Comparison of ENCODE assay signal across 13 cellular contexts in genomic region chr1:234260578-234260977, GRCh38.
DNase-seq lines count a peak whose midpoint lies in the region; ATAC-seq, FAIRE-seq and TF ChIP-seq lines count a peak whose summit lies in the region.
"Had no signal": no experiment of that assay in that cellular context is flagged by ENCODE, and none has a peak within 500 bp of the region (broad histone marks: within the 10 kb centered on the region; RNA-seq: fewer than 3 reads in every experiment).

No MANE protein-coding gene starts in this region.

- no peak overlapping the region for H3K27ac ChIP-seq in lower lobe of right lung
- H3K27ac ChIP-seq: Peyer's patch, suprapubic skin had no signal

- H3K36me3 Mint-ChIP-seq in activated T-cell treated with anti-CD3 and anti-CD28 coated beads, Interleukin-2, amount 50 U/mL, for 24 hours (ENCODE audit: low read depth): no peaks in the 10 kb centered on the region

- peak; percentile 77 for FAIRE-seq in bronchial epithelial cell (lab: Jason Lieb, UNC)

- ATAC-seq in stimulated activated naive CD8-positive, alpha-beta T cell treated with anti-CD3 and anti-CD28 coated beads, Interleukin-15, amount 100 ng/mL, for 72 hours: peak; percentile 78
- no peak for ATAC-seq in lower lobe of right lung
- no peak for ATAC-seq in HG03175 (IDR thresholded peaks at IDR 0.05; ENCODE audit: unreplicated experiment)

- peak overlapping the region; percentile 3 for H3K27ac Mint-ChIP-seq in activated T-cell treated with anti-CD3 and anti-CD28 coated beads, Interleukin-2, amount 50 U/mL, for 24 hours
- H3K27ac Mint-ChIP-seq in stimulated activated naive CD8-positive, alpha-beta T cell treated with anti-CD3 and anti-CD28 coated beads, Interleukin-15, amount 100 ng/mL, for 72 hours: peak overlapping the region in 1 of 2 donors; percentile 68

- no peak overlapping the region for H3K4me3 Mint-ChIP-seq in activated T-cell treated with anti-CD3 and anti-CD28 coated beads, Interleukin-2, amount 50 U/mL, for 24 hours
- H3K4me3 Mint-ChIP-seq in stimulated activated naive CD8-positive, alpha-beta T cell treated with anti-CD3 and anti-CD28 coated beads, Interleukin-15, amount 100 ng/mL, for 72 hours: peak overlapping the region; percentile 2 to 28

- H3K27me3 Mint-ChIP-seq in activated T-cell treated with anti-CD3 and anti-CD28 coated beads, Interleukin-2, amount 50 U/mL, for 24 hours: peaks cover 35% of the 10 kb centered on the region
- no peaks in the 10 kb centered on the region for H3K27me3 Mint-ChIP-seq in stimulated activated naive CD8-positive, alpha-beta T cell treated with anti-CD3 and anti-CD28 coated beads, Interleukin-15, amount 100 ng/mL, for 72 hours

- H3K36me3 ChIP-seq in bronchial epithelial cell (ENCODE audit: control insufficient read depth, insufficient read depth, low read length): no peaks in the 10 kb centered on the region
- H3K36me3 ChIP-seq in lower lobe of right lung: no peaks in the 10 kb centered on the region
- H3K36me3 ChIP-seq: Peyer's patch, suprapubic skin had no signal

- H3K4me3 ChIP-seq in bronchial epithelial cell (ENCODE audit: low read depth, low read length): no peak overlapping the region
- H3K4me3 ChIP-seq in lower lobe of right lung: no peak overlapping the region
- H3K4me3 ChIP-seq: Peyer's patch, suprapubic skin had no signal

- H3K27me3 ChIP-seq in bronchial epithelial cell (ENCODE audit: control insufficient read depth, insufficient read depth, low read length) (no peaks in the 10 kb centered on the region), lower lobe of right lung (ENCODE audit: low read depth) (no peaks in the 10 kb centered on the region)
- H3K27me3 ChIP-seq: Peyer's patch, suprapubic skin had no signal

- H3K9me3 ChIP-seq in lower lobe of right lung: no peaks in the 10 kb centered on the region
- H3K9me3 ChIP-seq: Peyer's patch, suprapubic skin had no signal

- intact Hi-C loops in lower lobe of right lung (cut with DNase I): no loop called here

- TF ChIP-seq CTCF in bronchial epithelial cell (IDR thresholded peaks at IDR 0.05; ENCODE audit: insufficient read depth, low read length, severe bottlenecking) (no peak), lower lobe of right lung (IDR thresholded peaks at IDR 0.05) (no peak)

- no peak for DNase-seq in activated T-cell treated with anti-CD3 and anti-CD28 coated beads, Interleukin-2, amount 50 U/mL, for 24 hours
- DNase-seq in activated T-cell treated with anti-CD3 and anti-CD28 coated beads for 4 hours (no peak), RPMI7951 (ENCODE audit: low read depth) (peak; percentile 52), bronchial epithelial cell (ENCODE audit: low read depth) (peak; percentile 94), lower lobe of right lung (no peak)
- no peak for DNase-seq in stimulated activated naive CD8-positive, alpha-beta T cell treated with anti-CD3 and anti-CD28 coated beads, Interleukin-15, amount 100 ng/mL, for 72 hours
- DNase-seq in stimulated activated naive CD4-positive, alpha-beta T cell treated with Interleukin-2 at 50 U/mL for 16 hours (lab: John Stamatoyannopoulos, UW): no peak
- DNase-seq: amniotic stem cell, mesenchymal stem cell, NCI-H2029, Peyer's patch had no signal

- H3K9me3 Mint-ChIP-seq in activated T-cell treated with anti-CD3 and anti-CD28 coated beads, Interleukin-2, amount 50 U/mL, for 24 hours: peaks cover 7% of the 10 kb centered on the region
- peaks cover 8 to 20% of the 10 kb centered on the region in 2 donors for H3K9me3 Mint-ChIP-seq in stimulated activated naive CD8-positive, alpha-beta T cell treated with anti-CD3 and anti-CD28 coated beads, Interleukin-15, amount 100 ng/mL, for 72 hours

- H3K4me1 Mint-ChIP-seq in activated T-cell treated with anti-CD3 and anti-CD28 coated beads, Interleukin-2, amount 50 U/mL, for 24 hours (ENCODE audit: low read depth): peaks cover 13% of the 10 kb centered on the region
- peaks cover 59% of the 10 kb centered on the region for H3K4me1 Mint-ChIP-seq in stimulated activated naive CD8-positive, alpha-beta T cell treated with anti-CD3 and anti-CD28 coated beads, Interleukin-15, amount 100 ng/mL, for 72 hours

- H3K4me1 ChIP-seq in lower lobe of right lung: no peaks in the 10 kb centered on the region
- H3K4me1 ChIP-seq: Peyer's patch, suprapubic skin had no signal

Comparison
In these comparisons a context has a peak if more than half of its experiments do, and no peak if none do; other contexts are left out.
1. DNase-seq: peak in RPMI7951 (single experiment) and bronchial epithelial cell (single experiment); none in activated T-cell treated with anti-CD3 and anti-CD28 coated beads, Interleukin-2, amount 50 U/mL, for 24 hours (single experiment), activated T-cell treated with anti-CD3 and anti-CD28 coated beads for 4 hours (single experiment), stimulated activated naive CD8-positive, alpha-beta T cell treated with anti-CD3 and anti-CD28 coated beads, Interleukin-15, amount 100 ng/mL, for 72 hours (0 of 2), lower lobe of right lung (single experiment) and stimulated activated naive CD4-positive, alpha-beta T cell treated with Interleukin-2 at 50 U/mL for 16 hours (single experiment).